ENCODE assay signal across 8 cellular contexts in the genomic region with DNA sequence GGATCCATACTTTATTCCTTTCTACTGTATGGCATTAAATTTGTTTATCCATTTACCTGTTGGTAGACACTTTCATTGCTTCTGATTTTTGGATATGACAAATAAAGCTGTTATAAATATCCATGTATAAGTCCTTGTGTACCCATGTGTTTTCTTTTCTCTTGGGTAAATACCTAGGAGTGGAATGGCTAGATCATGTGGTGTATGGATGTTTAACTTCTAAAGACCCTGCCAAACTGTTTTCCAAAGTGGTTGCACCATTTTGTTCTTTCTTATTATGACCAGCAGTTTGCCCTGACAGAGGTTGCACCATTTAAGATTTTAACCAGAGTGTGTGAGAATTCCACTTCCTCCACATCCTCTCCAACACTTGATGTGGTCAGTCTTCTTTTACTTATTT.
"Had no signal": no experiment of that assay in that cellular context is flagged by ENCODE, and none has a peak within 500 bp of the region (broad histone marks: within the 10 kb centered on the region; RNA-seq: fewer than 3 reads in every experiment).

No MANE protein-coding gene starts in this region.

- DNase-seq: GM23248, GOT3, H7, H9, HCEC 1CT, HFFc6 had no signal

- H3K27ac ChIP-seq: GM23248 had no signal

- H3K27ac Mint-ChIP-seq: GM23338, H9, HFFc6 had no signal

- H3K36me3 ChIP-seq: HAP-1 had no signal

- H3K9me3 Mint-ChIP-seq: GM23338, H9, HFFc6 had no signal

- H3K9me3 ChIP-seq: HAP-1 had no signal

- H3K4me1 ChIP-seq: HAP-1 had no signal

- H3K4me3 ChIP-seq: GM23248, GM23338, HAP-1 had no signal

- H3K4me3 Mint-ChIP-seq: GM23338, H9, HFFc6 had no signal
